ENCODE assay signal across 33 cellular contexts in genomic region chr10:103444478-103444877, GRCh38. TPM values are rescaled to one million over a fixed set of nuclear protein-coding genes. Genes with fewer than 3 reads are reported as not detected.
DNase-seq lines count a peak whose midpoint lies in the region; ATAC-seq and TF ChIP-seq lines count a peak whose summit lies in the region.
"Had no signal": no experiment of that assay in that cellular context is flagged by ENCODE, and none has a peak within 500 bp of the region (broad histone marks: within the 10 kb centered on the region; RNA-seq: fewer than 3 reads in every experiment).

No MANE protein-coding gene starts in this region.

- no peaks in the 10 kb centered on the region for H3K9me3 ChIP-seq in right cardiac atrium (ENCODE audit: control insufficient read depth, low read length)
- H3K9me3 ChIP-seq in parathyroid adenoma (ENCODE audit: control insufficient read depth, low read length): no peaks in the 10 kb centered on the region
- H3K9me3 ChIP-seq: Caco-2, colonic mucosa, tibial nerve had no signal

- TF ChIP-seq CTCF in coronary artery (IDR thresholded peaks at IDR 0.05) (no peak), parathyroid adenoma (IDR thresholded peaks at IDR 0.05) (no peak)

- H3K27me3 ChIP-seq in right cardiac atrium (ENCODE audit: control insufficient read depth, insufficient read depth) (no peaks in the 10 kb centered on the region), parathyroid adenoma (ENCODE audit: control insufficient read depth, insufficient read depth, low read length) (no peaks in the 10 kb centered on the region)
- H3K27me3 ChIP-seq: colonic mucosa, tibial nerve had no signal

- no peak overlapping the region for H3K4me2 ChIP-seq in parathyroid adenoma (ENCODE audit: low read length)

- intact Hi-C loops in right cardiac atrium (cut with DNase I): no loop called here
- intact Hi-C loops in Right ventricle myocardium superior (cut with DNase I): no loop called here

- H3K4me1 ChIP-seq in right cardiac atrium (ENCODE audit: control insufficient read depth, insufficient read depth, low read length): peaks cover 29% of the 10 kb centered on the region
- H3K4me1 ChIP-seq in parathyroid adenoma: no peaks in the 10 kb centered on the region
- H3K4me1 ChIP-seq: Caco-2, colonic mucosa had no signal

- H2AFZ ChIP-seq in parathyroid adenoma: no peak overlapping the region

- H3K27ac ChIP-seq in right cardiac atrium (ENCODE audit: low read length) (no peak overlapping the region), coronary artery (peak overlapping the region; percentile 87 to 96), parathyroid adenoma (peak overlapping the region; percentile 74)
- H3K27ac ChIP-seq: colonic mucosa had no signal

- H3K36me3 ChIP-seq in parathyroid adenoma (ENCODE audit: control insufficient read depth, insufficient read depth, low read length): no peaks in the 10 kb centered on the region
- H3K36me3 ChIP-seq: colonic mucosa had no signal

- peak; percentile 48 to 77 (median 76) for DNase-seq in right cardiac atrium
- DNase-seq in Right ventricle myocardium superior: no peak
- DNase-seq in coronary artery (ENCODE audit: low spot score): no peak
- DNase-seq in NCI-H187 treated with DMSO at 0.1 percent for 48 hours (lab: John Stamatoyannopoulos, UW): no peak
- no peak for DNase-seq in superior temporal gyrus (ENCODE audit: extremely low spot score)
- DNase-seq: activated CD4-positive, alpha-beta T cell treated with anti-CD3 and anti-CD28 coated beads, Interleukin-2, amount 50 U/mL, for 48 hours; C1 segment of cervical spinal cord; Caco-2; colonic mucosa; DMS53; effector memory CD4-positive, alpha-beta T cell; midbrain; naive thymus-derived CD8-positive, alpha-beta T cell; NCI-H1048; NCI-H1694; NCI-H446; NCI-H82; stimulated activated naive CD8-positive, alpha-beta T cell treated with anti-CD3 and anti-CD28 coated beads, Interleukin-15, amount 100 ng/mL, for 72 hours; T-helper 2 cell had no signal

- WGBS in right cardiac atrium: 65% methylated on average over 10 of the region's 10 CpGs

- H3K9ac ChIP-seq in parathyroid adenoma: no peak overlapping the region

- ATAC-seq in right cardiac atrium (no peak), Right ventricle myocardium superior (ENCODE audit: poor library complexity) (no peak), GM21381 (IDR thresholded peaks at IDR 0.05; ENCODE audit: unreplicated experiment) (no peak)
- ATAC-seq: K562; naive thymus-derived CD8-positive, alpha-beta T cell; stimulated activated naive CD8-positive, alpha-beta T cell treated with anti-CD3 and anti-CD28 coated beads, Interleukin-15, amount 100 ng/mL, for 72 hours had no signal

- H3K4me3 ChIP-seq in right cardiac atrium (ENCODE audit: low read length): no peak overlapping the region
- H3K4me3 ChIP-seq in coronary artery: no peak overlapping the region
- H3K4me3 ChIP-seq in parathyroid adenoma (ENCODE audit: low read depth, low read length): no peak overlapping the region
- H3K4me3 ChIP-seq: colonic mucosa, K562, skin epidermis, tibial nerve had no signal

- no peaks in the 10 kb centered on the region for H3K79me2 ChIP-seq in parathyroid adenoma

RNA-seq across cellular contexts. Expression of gene CALHM2, which starts 7.7 kb away (rescaled TPM):
- 10 to 100 TPM; 24.6 to 31.9 (median 30.3) TPM for total RNA-seq in right cardiac atrium
- 22.1 TPM for polyA plus RNA-seq in right cardiac atrium
- 11.6 TPM for total RNA-seq in Right ventricle myocardium superior
- total RNA-seq: HT1080, K562, SK-MEL-5 had no signal

RNA-seq across cellular contexts. Expression of gene CALHM1, which starts 14.2 kb away (rescaled TPM):
- not detected for total RNA-seq in right cardiac atrium
- polyA plus RNA-seq in right cardiac atrium: not detected
- not detected for total RNA-seq in Right ventricle myocardium superior
- total RNA-seq: astrocyte; Caco-2; cardiac septum; colonic mucosa; epithelial cell of proximal tubule; HT1080; K562; liver; naive thymus-derived CD8-positive, alpha-beta T cell; omental fat pad; RPMI7951; SK-MEL-5; tibial nerve had no signal
- polyA plus RNA-seq: keratinocyte, liver had no signal

RNA-seq across cellular contexts. Expression of gene CALHM3, which starts 34.6 kb away (rescaled TPM):
- total RNA-seq in right cardiac atrium: not detected
- polyA plus RNA-seq in right cardiac atrium: not detected
- not detected for total RNA-seq in Right ventricle myocardium superior
- total RNA-seq: astrocyte; cardiac septum; colonic mucosa; epithelial cell of proximal tubule; HT1080; K562; naive thymus-derived CD8-positive, alpha-beta T cell; omental fat pad; SK-MEL-5; tibial nerve had no signal
- polyA plus RNA-seq: K562; keratinocyte; liver; naive thymus-derived CD8-positive, alpha-beta T cell had no signal

RNA-seq across cellular contexts. Expression of gene PDCD11, which starts 48.1 kb away (rescaled TPM):
- total RNA-seq in right cardiac atrium (10 to 100 TPM in 3 of 4 donors, 1 to 10 TPM in 1; 9.4 to 15.7 (median 12.1) TPM), Right ventricle myocardium superior (10.1 TPM)
- 7.6 TPM for polyA plus RNA-seq in right cardiac atrium

RNA-seq across cellular contexts. Expression of gene ATP5MK, which starts 48.2 kb away (rescaled TPM):
- total RNA-seq in right cardiac atrium (100 to 1,000 TPM; 819 to 995 (median 889) TPM), Right ventricle myocardium superior (1,162 TPM)
- polyA plus RNA-seq in right cardiac atrium: 3,797 TPM

Comparison
In these comparisons a context has a peak if more than half of its experiments do, and no peak if none do; other contexts are left out.
1. DNase-seq: peak in right cardiac atrium (3 of 3); none in Right ventricle myocardium superior (single experiment), coronary artery (single experiment), NCI-H187 treated with DMSO at 0.1 percent for 48 hours (single experiment) and superior temporal gyrus (single experiment).